Comparison of ENCODE assay signal across 2 cellular contexts in genomic region chr21:17527240-17527639, GRCh38.
TF ChIP-seq lines count a peak whose summit lies in the region.

No MANE protein-coding gene starts in this region.

TF ChIP-seq in A549, 52 proteins besides CTCF, POLR2A, EP300 and RAD21 (continued from another document):
- TF ChIP-seq PHF8 (IDR thresholded peaks at IDR 0.05; ENCODE audit: borderline replicate concordance, low read depth) (no peak), TP53 (CRISPR knock-in tag; IDR thresholded peaks at IDR 0.05) (no peak), MYC (IDR thresholded peaks at IDR 0.05; ENCODE audit: borderline replicate concordance, low read length) (no peak), ESRRA (IDR thresholded peaks at IDR 0.05; ENCODE audit: borderline replicate concordance, low read length) (no peak), GATA3 (IDR thresholded peaks at IDR 0.05; ENCODE audit: borderline replicate concordance) (peak; percentile 94), FOXS1 (CRISPR knock-in tag; IDR thresholded peaks at IDR 0.05) (no peak), NPAS2 (CRISPR knock-in tag; IDR thresholded peaks at IDR 0.05; ENCODE audit: borderline replicate concordance) (no peak), KDM1A (IDR thresholded peaks at IDR 0.05; ENCODE audit: low read depth) (no peak)
- TF ChIP-seq, protein P1, sequence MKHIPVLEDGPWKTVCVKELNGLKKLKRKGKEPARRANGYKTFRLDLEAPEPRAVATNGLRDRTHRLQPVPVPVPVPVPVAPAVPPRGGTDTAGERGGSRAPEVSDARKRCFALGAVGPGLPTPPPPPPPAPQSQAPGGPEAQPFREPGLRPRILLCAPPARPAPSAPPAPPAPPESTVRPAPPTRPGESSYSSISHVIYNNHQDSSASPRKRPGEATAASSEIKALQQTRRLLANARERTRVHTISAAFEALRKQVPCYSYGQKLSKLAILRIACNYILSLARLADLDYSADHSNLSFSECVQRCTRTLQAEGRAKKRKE (CRISPR knock-in tag; IDR thresholded peaks at IDR 0.05; ENCODE audit: low read depth): no peak
- TF ChIP-seq, protein P2, sequence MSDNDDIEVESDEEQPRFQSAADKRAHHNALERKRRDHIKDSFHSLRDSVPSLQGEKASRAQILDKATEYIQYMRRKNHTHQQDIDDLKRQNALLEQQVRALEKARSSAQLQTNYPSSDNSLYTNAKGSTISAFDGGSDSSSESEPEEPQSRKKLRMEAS (IDR thresholded peaks at IDR 0.05): no peak
- TF ChIP-seq, protein P3, sequence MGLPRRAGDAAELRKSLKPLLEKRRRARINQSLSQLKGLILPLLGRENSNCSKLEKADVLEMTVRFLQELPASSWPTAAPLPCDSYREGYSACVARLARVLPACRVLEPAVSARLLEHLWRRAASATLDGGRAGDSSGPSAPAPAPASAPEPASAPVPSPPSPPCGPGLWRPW (IDR thresholded peaks at IDR 0.05): no peak
- TF ChIP-seq, protein P4, sequence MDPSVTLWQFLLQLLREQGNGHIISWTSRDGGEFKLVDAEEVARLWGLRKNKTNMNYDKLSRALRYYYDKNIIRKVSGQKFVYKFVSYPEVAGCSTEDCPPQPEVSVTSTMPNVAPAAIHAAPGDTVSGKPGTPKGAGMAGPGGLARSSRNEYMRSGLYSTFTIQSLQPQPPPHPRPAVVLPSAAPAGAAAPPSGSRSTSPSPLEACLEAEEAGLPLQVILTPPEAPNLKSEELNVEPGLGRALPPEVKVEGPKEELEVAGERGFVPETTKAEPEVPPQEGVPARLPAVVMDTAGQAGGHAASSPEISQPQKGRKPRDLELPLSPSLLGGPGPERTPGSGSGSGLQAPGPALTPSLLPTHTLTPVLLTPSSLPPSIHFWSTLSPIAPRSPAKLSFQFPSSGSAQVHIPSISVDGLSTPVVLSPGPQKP (IDR thresholded peaks at IDR 0.05; ENCODE audit: low read depth, low read length): no peak

TF ChIP-seq in HepG2, 621 proteins besides CTCF, POLR2A, EP300 and RAD21 (continued from another document and continues in another):
- TF ChIP-seq, protein P5, sequence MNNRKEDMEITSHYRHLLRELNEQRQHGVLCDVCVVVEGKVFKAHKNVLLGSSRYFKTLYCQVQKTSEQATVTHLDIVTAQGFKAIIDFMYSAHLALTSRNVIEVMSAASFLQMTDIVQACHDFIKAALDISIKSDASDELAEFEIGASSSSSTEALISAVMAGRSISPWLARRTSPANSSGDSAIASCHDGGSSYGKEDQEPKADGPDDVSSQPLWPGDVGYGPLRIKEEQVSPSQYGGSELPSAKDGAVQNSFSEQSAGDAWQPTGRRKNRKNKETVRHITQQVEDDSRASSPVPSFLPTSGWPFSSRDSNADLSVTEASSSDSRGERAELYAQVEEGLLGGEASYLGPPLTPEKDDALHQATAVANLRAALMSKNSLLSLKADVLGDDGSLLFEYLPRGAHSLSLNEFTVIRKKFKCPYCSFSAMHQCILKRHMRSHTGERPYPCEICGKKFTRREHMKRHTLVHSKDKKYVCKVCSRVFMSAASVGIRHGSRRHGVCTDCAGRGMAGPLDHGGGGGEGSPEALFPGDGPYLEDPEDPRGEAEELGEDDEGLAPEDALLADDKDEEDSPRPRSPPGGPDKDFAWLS (CRISPR knock-in tag; IDR thresholded peaks at IDR 0.05; ENCODE audit: borderline replicate concordance): no peak
- TF ChIP-seq TEAD3 (CRISPR knock-in tag; optimal IDR thresholded peaks at IDR 0.05; ENCODE audit: borderline replicate concordance): no peak
- TF ChIP-seq NCOA2 (CRISPR knock-in tag; IDR thresholded peaks at IDR 0.05): peak; percentile 83
- peak; percentile 57 for TF ChIP-seq PHF21A (CRISPR knock-in tag; IDR thresholded peaks at IDR 0.05)
- no peak for TF ChIP-seq TBP (CRISPR knock-in tag; IDR thresholded peaks at IDR 0.05)
- TF ChIP-seq ISL2 (CRISPR knock-in tag; IDR thresholded peaks at IDR 0.05): peak; percentile 67; the same call in 1 of the 2 replicates
- TF ChIP-seq, protein P6, sequence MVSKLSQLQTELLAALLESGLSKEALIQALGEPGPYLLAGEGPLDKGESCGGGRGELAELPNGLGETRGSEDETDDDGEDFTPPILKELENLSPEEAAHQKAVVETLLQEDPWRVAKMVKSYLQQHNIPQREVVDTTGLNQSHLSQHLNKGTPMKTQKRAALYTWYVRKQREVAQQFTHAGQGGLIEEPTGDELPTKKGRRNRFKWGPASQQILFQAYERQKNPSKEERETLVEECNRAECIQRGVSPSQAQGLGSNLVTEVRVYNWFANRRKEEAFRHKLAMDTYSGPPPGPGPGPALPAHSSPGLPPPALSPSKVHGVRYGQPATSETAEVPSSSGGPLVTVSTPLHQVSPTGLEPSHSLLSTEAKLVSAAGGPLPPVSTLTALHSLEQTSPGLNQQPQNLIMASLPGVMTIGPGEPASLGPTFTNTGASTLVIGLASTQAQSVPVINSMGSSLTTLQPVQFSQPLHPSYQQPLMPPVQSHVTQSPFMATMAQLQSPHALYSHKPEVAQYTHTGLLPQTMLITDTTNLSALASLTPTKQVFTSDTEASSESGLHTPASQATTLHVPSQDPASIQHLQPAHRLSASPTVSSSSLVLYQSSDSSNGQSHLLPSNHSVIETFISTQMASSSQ (IDR thresholded peaks at IDR 0.05; ENCODE audit: low read depth): 0 out of 2 replicates have a peak, but pooled peaks have one; percentile 13
- TF ChIP-seq, protein P6 (CRISPR knock-in tag; IDR thresholded peaks at IDR 0.05; ENCODE audit: borderline replicate concordance): peak; percentile 27; the same call in 1 of the 2 replicates
- peak; percentile 36 for TF ChIP-seq CEBPG (CRISPR knock-in tag; IDR thresholded peaks at IDR 0.05)
- peak; percentile 82 for TF ChIP-seq FOXA3 (CRISPR knock-in tag; IDR thresholded peaks at IDR 0.05)
- no peak for TF ChIP-seq MAF1 (CRISPR knock-in tag; IDR thresholded peaks at IDR 0.05; ENCODE audit: borderline replicate concordance)
- TF ChIP-seq ZNF839 (CRISPR knock-in tag; IDR thresholded peaks at IDR 0.05; ENCODE audit: borderline replicate concordance): no peak
- TF ChIP-seq HDAC2 (CRISPR knock-in tag; IDR thresholded peaks at IDR 0.05): peak; percentile 73
- no peak for TF ChIP-seq GABPA (IDR thresholded peaks at IDR 0.05; ENCODE audit: low read depth, low read length)
- TF ChIP-seq GABPA (CRISPR knock-in tag; IDR thresholded peaks at IDR 0.05; ENCODE audit: low read depth): peak; percentile 42; the same call in 1 of the 2 replicates
- TF ChIP-seq EED (CRISPR knock-in tag; IDR thresholded peaks at IDR 0.05): no peak
- TF ChIP-seq EZH2 (conservative IDR thresholded peaks at IDR 0.05; ENCODE audit: low read depth, low read length): no peak
- TF ChIP-seq ZNF615 (CRISPR knock-in tag; IDR thresholded peaks at IDR 0.05; ENCODE audit: borderline replicate concordance): no peak
- peak; percentile 60 for TF ChIP-seq SAP130 (CRISPR knock-in tag; IDR thresholded peaks at IDR 0.05; ENCODE audit: low read depth)
- TF ChIP-seq HNF1B (CRISPR knock-in tag; IDR thresholded peaks at IDR 0.05): no peak
- TF ChIP-seq ETV5 (CRISPR knock-in tag; IDR thresholded peaks at IDR 0.05; ENCODE audit: borderline replicate concordance): peak; percentile 69; the same call in 1 of the 2 replicates
- TF ChIP-seq, protein P7, sequence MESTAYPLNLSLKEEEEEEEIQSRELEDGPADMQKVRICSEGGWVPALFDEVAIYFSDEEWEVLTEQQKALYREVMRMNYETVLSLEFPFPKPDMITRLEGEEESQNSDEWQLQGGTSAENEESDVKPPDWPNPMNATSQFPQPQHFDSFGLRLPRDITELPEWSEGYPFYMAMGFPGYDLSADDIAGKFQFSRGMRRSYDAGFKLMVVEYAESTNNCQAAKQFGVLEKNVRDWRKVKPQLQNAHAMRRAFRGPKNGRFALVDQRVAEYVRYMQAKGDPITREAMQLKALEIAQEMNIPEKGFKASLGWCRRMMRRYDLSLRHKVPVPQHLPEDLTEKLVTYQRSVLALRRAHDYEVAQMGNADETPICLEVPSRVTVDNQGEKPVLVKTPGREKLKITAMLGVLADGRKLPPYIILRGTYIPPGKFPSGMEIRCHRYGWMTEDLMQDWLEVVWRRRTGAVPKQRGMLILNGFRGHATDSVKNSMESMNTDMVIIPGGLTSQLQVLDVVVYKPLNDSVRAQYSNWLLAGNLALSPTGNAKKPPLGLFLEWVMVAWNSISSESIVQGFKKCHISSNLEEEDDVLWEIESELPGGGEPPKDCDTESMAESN (CRISPR knock-in tag; conservative IDR thresholded peaks at IDR 0.05): no peak
- peak; percentile 68; the same call in 1 of the 2 replicates for TF ChIP-seq AHDC1 (CRISPR knock-in tag; IDR thresholded peaks at IDR 0.05; ENCODE audit: borderline replicate concordance)
- no peak for TF ChIP-seq ZNF781 (CRISPR knock-in tag; IDR thresholded peaks at IDR 0.05; ENCODE audit: borderline replicate concordance, not compliant biosample characterization)
- TF ChIP-seq HMGA1 (CRISPR knock-in tag; conservative IDR thresholded peaks at IDR 0.05): no peak
- TF ChIP-seq ZNF788 (CRISPR knock-in tag; IDR thresholded peaks at IDR 0.05; ENCODE audit: borderline replicate concordance): no peak
- TF ChIP-seq RARA (CRISPR knock-in tag; IDR thresholded peaks at IDR 0.05): peak; percentile 41; the same call in 1 of the 2 replicates
- TF ChIP-seq, protein P8, sequence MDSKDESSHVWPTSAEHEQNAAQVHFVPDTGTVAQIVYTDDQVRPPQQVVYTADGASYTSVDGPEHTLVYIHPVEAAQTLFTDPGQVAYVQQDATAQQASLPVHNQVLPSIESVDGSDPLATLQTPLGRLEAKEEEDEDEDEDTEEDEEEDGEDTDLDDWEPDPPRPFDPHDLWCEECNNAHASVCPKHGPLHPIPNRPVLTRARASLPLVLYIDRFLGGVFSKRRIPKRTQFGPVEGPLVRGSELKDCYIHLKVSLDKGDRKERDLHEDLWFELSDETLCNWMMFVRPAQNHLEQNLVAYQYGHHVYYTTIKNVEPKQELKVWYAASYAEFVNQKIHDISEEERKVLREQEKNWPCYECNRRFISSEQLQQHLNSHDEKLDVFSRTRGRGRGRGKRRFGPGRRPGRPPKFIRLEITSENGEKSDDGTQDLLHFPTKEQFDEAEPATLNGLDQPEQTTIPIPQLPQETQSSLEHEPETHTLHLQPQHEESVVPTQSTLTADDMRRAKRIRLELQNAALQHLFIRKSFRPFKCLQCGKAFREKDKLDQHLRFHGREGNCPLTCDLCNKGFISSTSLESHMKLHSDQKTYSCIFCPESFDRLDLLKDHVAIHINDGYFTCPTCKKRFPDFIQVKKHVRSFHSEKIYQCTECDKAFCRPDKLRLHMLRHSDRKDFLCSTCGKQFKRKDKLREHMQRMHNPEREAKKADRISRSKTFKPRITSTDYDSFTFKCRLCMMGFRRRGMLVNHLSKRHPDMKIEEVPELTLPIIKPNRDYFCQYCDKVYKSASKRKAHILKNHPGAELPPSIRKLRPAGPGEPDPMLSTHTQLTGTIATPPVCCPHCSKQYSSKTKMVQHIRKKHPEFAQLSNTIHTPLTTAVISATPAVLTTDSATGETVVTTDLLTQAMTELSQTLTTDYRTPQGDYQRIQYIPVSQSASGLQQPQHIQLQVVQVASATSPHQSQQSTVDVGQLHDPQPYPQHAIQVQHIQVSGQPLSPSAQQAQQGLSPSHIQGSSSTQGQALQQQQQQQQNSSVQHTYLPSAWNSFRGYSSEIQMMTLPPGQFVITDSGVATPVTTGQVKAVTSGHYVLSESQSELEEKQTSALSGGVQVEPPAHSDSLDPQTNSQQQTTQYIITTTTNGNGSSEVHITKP (CRISPR knock-in tag; IDR thresholded peaks at IDR 0.05; ENCODE audit: low read depth): no peak
